In genomic region chr5:135569755-135570452, GRCh38 we compare ENCODE assay signal across 8 cellular contexts. TPM values are rescaled to one million over a fixed set of nuclear protein-coding genes. Genes with fewer than 3 reads are reported as not detected.
A peak's percentile ranks its signal among the peaks of the same experiment; 100 is the strongest.
DNase-seq lines count a peak whose midpoint lies in the region; ATAC-seq, FAIRE-seq and TF ChIP-seq lines count a peak whose summit lies in the region.

No MANE protein-coding gene starts in this region.

- no peak for FAIRE-seq in GM12892 (lab: Jason Lieb, UNC)

- POLR2A ChIA-PET in AG04450 (lab: Yijun Ruan, JAX), result no interaction called here

- CTCF ChIA-PET in AG04450 (lab: Charles Lee), result interaction anchor here (0.7 to 26.4 kb wide), 9 partner anchors 9 to 260 kb away, joined by 3 to 1313 read pairs (median 3); no protein-coding TSS in a partner anchor

- intact Hi-C loops in dorsolateral prefrontal cortex (cut with DNase I), result loop anchor here in 1 of 2 donors (5.0 kb wide), 1 partner anchor 152 kb away; no protein-coding TSS in a partner anchor

- no peak for TF ChIP-seq POLR2A in GM12892 (IDR thresholded peaks at IDR 0.05; ENCODE audit: low read depth, low read length)

- H3K4me3 ChIP-seq in AG04450 (ENCODE audit: low read depth, low read length) (no peak overlapping the region), epithelial cell of proximal tubule (ENCODE audit: low read depth, low read length) (no peak overlapping the region), dorsolateral prefrontal cortex (no peak overlapping the region)

- H3K27me3 ChIP-seq in AG04450 (ENCODE audit: control insufficient read depth, insufficient read depth, low read length) (peaks cover 13% of the 10 kb centered on the region), dorsolateral prefrontal cortex (peaks cover 0 to 4% (median 0%) of the 10 kb centered on the region in 45 donors)

- DNase-seq in AG04450 (ENCODE audit: low read depth, low spot score) (no peak), GM13976 (ENCODE audit: low spot score) (no peak), NCI-H82 (lab: John Stamatoyannopoulos, UW) (peak; percentile 76), epithelial cell of proximal tubule (ENCODE audit: low read depth) (no peak), renal cortical epithelial cell (ENCODE audit: low read depth) (peak; percentile 55), dorsolateral prefrontal cortex (no peak), GM12892 (ENCODE audit: insufficient read length) (no peak)

- H3K9me3 ChIP-seq in AG04450 (ENCODE audit: control insufficient read depth, insufficient read depth, low read length), result no peaks in the 10 kb centered on the region; the same call in 1 of the 2 replicates

- TF ChIP-seq CTCF in AG04450 (IDR thresholded peaks at IDR 0.05; ENCODE audit: low read depth, low read length) (peak; percentile 61), GM13976 (IDR thresholded peaks at IDR 0.05; ENCODE audit: borderline replicate concordance, control extremely low read depth, extremely low read depth, insufficient read depth, missing control alignments) (peak; percentile 15), epithelial cell of proximal tubule (conservative IDR thresholded peaks at IDR 0.05; ENCODE audit: low read depth, low read length) (peak; percentile 85), dorsolateral prefrontal cortex (IDR thresholded peaks at IDR 0.05 in 54 of 56, conservative IDR thresholded peaks at IDR 0.05 in 2 of 56; ENCODE audit: low read depth in 1 of 56, partially characterized antibody in 56 of 56) (peak in 24 of 56 donors; percentile 9 to 44 (median 24))

- in situ Hi-C loops in GM13976 (cut with MboI; ENCODE audit: low sequenced_read_pairs, unreplicated experiment), result loop anchor here (10.0 kb wide), 1 partner anchor 265 kb away; the partner anchor contains the start of gene SLC25A48

- ATAC-seq in activated CD4-positive, CD25-positive, alpha-beta regulatory T cell treated with anti-CD3 and anti-CD28 coated beads, Interleukin-2, amount 50 U/mL, for 24 hours, result no peak

- H3K27ac ChIP-seq in AG04450 (ENCODE audit: low read depth, low read length), result no peak overlapping the region
- H3K27ac ChIP-seq in dorsolateral prefrontal cortex, result no peak overlapping the region

RNA-seq across cellular contexts. Expression of gene CXCL14, which starts 8.9 kb away (rescaled TPM):
- not detected in 2 replicates for polyA plus RNA-seq in AG04450 (2011; rRNA removed)
- not detected in 2 replicates for polyA minus RNA-seq in AG04450 (2011; rRNA and poly(A)+ RNA removed)
- total RNA-seq in epithelial cell of proximal tubule, result 0.06 and 0.14 TPM in 2 replicates
- 0.69 and 51.1 TPM in 2 replicates for total RNA-seq in renal cortical epithelial cell
- total RNA-seq in dorsolateral prefrontal cortex, result 100 to 1,000 TPM in 3 of 120 experiments, 10 to 100 TPM in 116, 1 to 10 TPM in 1; 8.6 to 119 (median 41.0) TPM
- not detected for polyA plus RNA-seq in GM12892 (2012; ENCODE audit: missing spikeins)

RNA-seq across cellular contexts. Expression of gene NEUROG1, which starts 34.1 kb away (rescaled TPM):
- not detected in 2 replicates for polyA plus RNA-seq in AG04450 (2011; rRNA removed)
- polyA minus RNA-seq in AG04450 (2011; rRNA and poly(A)+ RNA removed), result not detected in 2 replicates
- not detected in 2 replicates for total RNA-seq in epithelial cell of proximal tubule
- not detected in 2 replicates for total RNA-seq in renal cortical epithelial cell
- not detected for total RNA-seq in dorsolateral prefrontal cortex
- not detected for polyA plus RNA-seq in GM12892 (2012; ENCODE audit: missing spikeins)

Comparison
In these comparisons a context has a peak if more than half of its experiments do, and no peak if none do; other contexts are left out.
1. DNase-seq: peak in NCI-H82 (single experiment) and renal cortical epithelial cell (single experiment); none in AG04450 (single experiment), GM13976 (single experiment), epithelial cell of proximal tubule (single experiment), dorsolateral prefrontal cortex (0 of 10) and GM12892 (single experiment).